Comparison of ENCODE assay signal across 35 cellular contexts in genomic region chr13:92307752-92308151, GRCh38.
"Had no signal": no experiment of that assay in that cellular context is flagged by ENCODE, and none has a peak within 500 bp of the region (broad histone marks: within the 10 kb centered on the region; RNA-seq: fewer than 3 reads in every experiment).

No MANE protein-coding gene starts in this region.

- H3K27ac ChIP-seq: adrenal gland, body of pancreas, brain microvascular endothelial cell, breast epithelium, VCaP had no signal

- FAIRE-seq: astrocyte, TTC549 had no signal

- H3K36me3 ChIP-seq: adrenal gland, brain microvascular endothelial cell, breast epithelium had no signal

- H3K4me3 ChIP-seq: adrenal gland, body of pancreas, breast epithelium had no signal

- H3K27me3 ChIP-seq: adrenal gland, body of pancreas, brain microvascular endothelial cell, breast epithelium had no signal

- ATAC-seq: activated CD8-positive, alpha-beta T cell treated with anti-CD3 and anti-CD28 coated beads for 36 hours; activated naive CD4-positive, alpha-beta T cell treated with anti-CD3 and anti-CD28 coated beads, Interleukin-2, amount 50 U/mL, for 72 hours; activated T-cell treated with anti-CD3 and anti-CD28 coated beads, Interleukin-2, amount 50 U/mL, for 4 hours; activated T-cell treated with anti-CD3 and anti-CD28 coated beads, Interleukin-2, amount 50 U/mL, for 72 hours; activated T-helper 17 cell treated with anti-CD3 and anti-CD28 coated beads, Interleukin-2, amount 50 U/mL, for 72 hours; body of pancreas had no signal

- DNase-seq: activated B cell treated with CpG ODN at 0.5 μM for 24 hours; activated CD4-positive, alpha-beta memory T cell treated with anti-CD3 and anti-CD28 coated beads for 36 hours; activated CD4-positive, alpha-beta T cell treated with anti-CD3 and anti-CD28 coated beads for 4 hours; activated CD4-positive, alpha-beta T cell treated with anti-CD3 and anti-CD28 coated beads, Interleukin-2, amount 10 ng/mL, durations not matched to agents 24 days and 14 days; activated CD4-positive, alpha-beta T cell treated with anti-CD3 and anti-CD28 coated beads, Interleukin-2, amount 50 U/mL, for 1 hour; activated CD4-positive, alpha-beta T cell treated with anti-CD3 and anti-CD28 coated beads, Interleukin-2, amount 50 U/mL, for 4 hours; activated CD4-positive, CD25-positive, alpha-beta regulatory T cell treated with anti-CD3 and anti-CD28 coated beads, Interleukin-2, amount 50 U/mL, for 72 hours; activated CD8-positive, alpha-beta memory T cell treated with anti-CD3 and anti-CD28 coated beads, Interleukin-2, amount 50 U/mL, for 4 hours; activated CD8-positive, alpha-beta T cell treated with anti-CD3 and anti-CD28 coated beads for 36 hours; activated effector memory CD4-positive, alpha-beta T cell treated with anti-CD3 and anti-CD28 coated beads, Interleukin-2, amount 50 U/mL, for 16 hours; activated gamma-delta T cell treated with Interleukin-2 at 50 U/mL for 16 hours; activated naive CD4-positive, alpha-beta T cell; activated naive CD4-positive, alpha-beta T cell treated with anti-CD3 and anti-CD28 coated beads for 36 hours; activated naive CD4-positive, alpha-beta T cell treated with anti-CD3 and anti-CD28 coated beads, Interleukin-2, amount 50 U/mL, for 16 hours; activated naive CD8-positive, alpha-beta T cell treated with anti-CD3 and anti-CD28 coated beads for 36 hours; activated T-cell treated with anti-CD3 and anti-CD28 coated beads for 4 hours; activated T-cell treated with anti-CD3 and anti-CD28 coated beads, Interleukin-2, amount 50 U/mL, for 1 hour; activated T-cell treated with anti-CD3 and anti-CD28 coated beads, Interleukin-2, amount 50 U/mL, for 4 hours; activated T-cell treated with anti-CD3 and anti-CD28 coated beads, Interleukin-2, amount 50 U/mL, for 72 hours; adrenal gland; amniotic stem cell; aorta; body of pancreas; brain microvascular endothelial cell; caudate nucleus; cerebellar nuclear complex; T-helper 1 cell; T-helper 2 cell; T-helper 9 cell had no signal

- H3K9me3 ChIP-seq: adrenal gland, body of pancreas, breast epithelium had no signal

- H3K4me1 ChIP-seq: adrenal gland, body of pancreas, breast epithelium had no signal
